Comparison of ENCODE assay signal across 8 cellular contexts in the genomic region with DNA sequence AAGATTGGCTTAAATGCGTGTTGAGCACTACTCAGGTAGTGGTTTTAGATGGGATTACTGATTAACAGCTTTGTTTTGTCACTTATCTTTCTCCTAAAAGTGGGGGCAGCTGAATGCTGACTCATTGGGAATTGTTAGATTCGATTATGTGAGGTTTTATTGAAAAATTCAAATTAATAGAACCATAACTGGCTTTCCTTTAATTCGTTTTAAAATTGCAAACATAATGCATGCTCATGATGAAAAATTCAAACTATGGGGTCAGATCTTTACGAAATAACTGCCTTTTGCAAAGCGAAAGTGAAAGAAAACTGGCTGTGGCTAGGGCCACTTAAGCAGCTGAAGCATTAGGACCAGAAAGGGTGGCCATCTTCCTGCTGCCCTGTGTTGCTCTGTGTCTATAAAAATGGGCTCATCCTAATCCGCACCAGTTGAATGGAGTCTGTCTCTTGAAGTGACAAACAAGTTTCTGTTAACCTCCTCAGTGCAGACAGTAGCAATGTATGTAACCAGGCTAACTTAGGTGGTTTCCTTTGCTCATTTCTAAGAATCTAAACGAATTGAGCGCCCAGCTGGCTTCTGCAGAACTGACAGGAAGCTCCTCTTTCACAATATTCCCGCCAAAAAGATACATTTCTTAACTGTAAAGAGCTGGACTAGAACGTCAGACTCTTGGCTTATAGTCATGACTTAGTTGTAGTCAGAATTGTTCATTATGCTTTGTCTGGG. TPM values are rescaled to one million over a fixed set of nuclear protein-coding genes. Genes with fewer than 3 reads are reported as not detected.
DNase-seq lines count a peak whose midpoint lies in the region; ATAC-seq and TF ChIP-seq lines count a peak whose summit lies in the region.

No MANE protein-coding gene starts in this region.

- peak overlapping the region; percentile 65 for H3K4me3 ChIP-seq in CD8-positive, alpha-beta memory T cell (ENCODE audit: low read length)
- H3K4me3 ChIP-seq in Loucy (ENCODE audit: low read length, poor library complexity, severe bottlenecking) = peak overlapping the region; percentile 93
- H3K4me3 ChIP-seq in cardiac muscle cell = no peak overlapping the region

- no peaks in the 10 kb centered on the region for H3K9me3 Mint-ChIP-seq in CD8-positive, alpha-beta memory T cell

- POLR2A ChIA-PET in CD8-positive, alpha-beta memory T cell (lab: Charles Lee) = interaction anchor here (0.6 to 2.0 kb wide), 4 partner anchors 27 to 56 kb away, joined by 3 to 8 read pairs (median 6); partner anchors contain the start of genes DENND10 and EIF3A

- peak overlapping the region; percentile 87 to 94 (median 92) for H3K4me3 Mint-ChIP-seq in CD8-positive, alpha-beta memory T cell

- no peaks in the 10 kb centered on the region for H3K9me2 ChIP-seq in Loucy (replicated peaks; ENCODE audit: low read depth, low read length)

- H4K20me1 ChIP-seq in Loucy (ENCODE audit: insufficient read depth, low read length, poor library complexity, severe bottlenecking) = no peaks in the 10 kb centered on the region

- peaks cover 24% of the 10 kb centered on the region for H3K4me1 ChIP-seq in CD8-positive, alpha-beta memory T cell (ENCODE audit: insufficient read depth, low read length)
- H3K4me1 ChIP-seq in Loucy (ENCODE audit: insufficient read depth, low read length, poor library complexity, severe bottlenecking) (peaks cover 29% of the 10 kb centered on the region), cardiac muscle cell (ENCODE audit: low read depth) (no peaks in the 10 kb centered on the region)

- peak overlapping the region; percentile 49 for H3K27ac ChIP-seq in CD8-positive, alpha-beta memory T cell (ENCODE audit: low read depth, low read length)
- peak overlapping the region; percentile 34 for H3K27ac ChIP-seq in cardiac muscle cell

- peaks cover 10% of the 10 kb centered on the region for H3K36me3 ChIP-seq in CD8-positive, alpha-beta memory T cell (ENCODE audit: insufficient read depth, low read length)
- H3K36me3 ChIP-seq in Loucy (ENCODE audit: insufficient read depth, low read length) (peaks cover 10% of the 10 kb centered on the region; the same call in 1 of the 2 replicates), cardiac muscle cell (peaks cover 20% of the 10 kb centered on the region)

- TF ChIP-seq CTCF in GM20000 (IDR thresholded peaks at IDR 0.05; ENCODE audit: extremely low read depth, missing control alignments) (no peak), Loucy (conservative IDR thresholded peaks at IDR 0.05; ENCODE audit: low read length) (no peak), cardiac muscle cell (IDR thresholded peaks at IDR 0.05; ENCODE audit: low read depth, low read length) (no peak)

- no peaks in the 10 kb centered on the region for H3K79me2 ChIP-seq in Loucy (ENCODE audit: insufficient read depth, low read length)

- peak overlapping the region; percentile 96 for H3K4me2 ChIP-seq in Loucy (ENCODE audit: low read depth, low read length, poor library complexity, severe bottlenecking)

- peak overlapping the region; percentile 90 for H2AFZ ChIP-seq in Loucy (ENCODE audit: low read length)

- H3K27me3 ChIP-seq in CD8-positive, alpha-beta memory T cell (ENCODE audit: insufficient read depth, low read length, poor library complexity, severe bottlenecking) = no peaks in the 10 kb centered on the region
- no peaks in the 10 kb centered on the region for H3K27me3 ChIP-seq in Loucy (ENCODE audit: insufficient read depth, low read length, poor library complexity, severe bottlenecking)
- H3K27me3 ChIP-seq in cardiac muscle cell = no peaks in the 10 kb centered on the region

- H3K27me3 Mint-ChIP-seq in CD8-positive, alpha-beta memory T cell = no peaks in the 10 kb centered on the region

- CTCF ChIA-PET in CD8-positive, alpha-beta memory T cell (lab: Charles Lee) = interaction anchor here (1.1 to 2.3 kb wide), 6 partner anchors 9 to 76 kb away, joined by 3 to 7 read pairs (median 4); partner anchors contain the start of genes EIF3A and GRK5

- H3K27ac Mint-ChIP-seq in CD8-positive, alpha-beta memory T cell = peak overlapping the region; percentile 66 to 96 (median 95)

- peak in 3 of 5 donors; percentile 2 to 41 (median 30) for DNase-seq in CD8-positive, alpha-beta memory T cell
- DNase-seq in GM20000 (ENCODE audit: low spot score) = peak; percentile 53
- peak; percentile 19 for DNase-seq in activated CD8-positive, alpha-beta memory T cell treated with anti-CD3 and anti-CD28 coated beads, Interleukin-2, amount 50 U/mL, for 24 hours (ENCODE audit: extremely low read depth)
- peak in 1 of 2 donors; percentile 76 for DNase-seq in cardiac muscle cell (ENCODE audit: low read depth in 1 of 2, low spot score in 1 of 2)
- DNase-seq in stimulated activated CD4-positive, alpha-beta T cell treated with anti-CD3 and anti-CD28 coated beads, Interleukin-2, amount 100 ng/mL, for 4 hours (ENCODE audit: low read depth) = peak; percentile 6
- no peak for DNase-seq in AG08396 (ENCODE audit: low spot score)

- peak overlapping the region; percentile 82 for H3K9ac ChIP-seq in Loucy (ENCODE audit: low read depth, low read length, poor library complexity, severe bottlenecking)

- ATAC-seq in GM19467 (IDR thresholded peaks at IDR 0.05; ENCODE audit: unreplicated experiment) = no peak

- H3K9me3 ChIP-seq in CD8-positive, alpha-beta memory T cell (ENCODE audit: low read length) = no peaks in the 10 kb centered on the region
- no peaks in the 10 kb centered on the region for H3K9me3 ChIP-seq in Loucy (ENCODE audit: insufficient read depth, low read depth, low read length)
- H3K9me3 ChIP-seq in cardiac muscle cell (ENCODE audit: low read depth) = no peaks in the 10 kb centered on the region

- peaks cover 3 to 63% (median 21%) of the 10 kb centered on the region in 3 donors for H3K36me3 Mint-ChIP-seq in CD8-positive, alpha-beta memory T cell

- no peaks in the 10 kb centered on the region; the same call in 1 of the 2 replicates for H3F3A ChIP-seq in Loucy (ENCODE audit: low read depth)

- H3K4me1 Mint-ChIP-seq in CD8-positive, alpha-beta memory T cell = peaks cover 29 to 46% (median 36%) of the 10 kb centered on the region in 3 donors

RNA-seq across cellular contexts. Expression of gene DENND10, which starts 27.8 kb away (rescaled TPM):
- 10 to 100 TPM; 23.8 to 24.8 TPM for total RNA-seq in CD8-positive, alpha-beta memory T cell
- 51.0 TPM for polyA plus RNA-seq in CD8-positive, alpha-beta memory T cell
- total RNA-seq in cardiac muscle cell = 41.9 and 52.3 TPM in 2 replicates
- 73.3 and 77.4 TPM in 2 replicates for polyA plus RNA-seq in cardiac muscle cell

RNA-seq across cellular contexts. Expression of gene SFXN4, which starts 33.8 kb away (rescaled TPM):
- 10 to 100 TPM; 48.2 to 52.3 TPM for total RNA-seq in CD8-positive, alpha-beta memory T cell
- polyA plus RNA-seq in CD8-positive, alpha-beta memory T cell = 18.6 TPM
- 21.4 and 25.9 TPM in 2 replicates for total RNA-seq in cardiac muscle cell
- 51.5 and 53.2 TPM in 2 replicates for polyA plus RNA-seq in cardiac muscle cell

RNA-seq across cellular contexts. Expression of gene PRDX3, which starts 46.9 kb away (rescaled TPM):
- 100 to 1,000 TPM; 203 to 207 TPM for total RNA-seq in CD8-positive, alpha-beta memory T cell
- 83.3 TPM for polyA plus RNA-seq in CD8-positive, alpha-beta memory T cell
- 116 and 204 TPM in 2 replicates for total RNA-seq in cardiac muscle cell
- polyA plus RNA-seq in cardiac muscle cell = 360 and 413 TPM in 2 replicates

RNA-seq across cellular contexts. Expression of gene EIF3A, which starts 51.1 kb away (rescaled TPM):
- total RNA-seq in CD8-positive, alpha-beta memory T cell = 100 to 1,000 TPM; 181 to 195 TPM
- 75.3 TPM for polyA plus RNA-seq in CD8-positive, alpha-beta memory T cell
- total RNA-seq in cardiac muscle cell = 64.2 and 140 TPM in 2 replicates
- 56.7 and 73.9 TPM in 2 replicates for polyA plus RNA-seq in cardiac muscle cell
